10 cellular contexts compared by ENCODE assay signal in genomic region chr6:165659945-165660862, GRCh38. TPM values are rescaled to one million over a fixed set of nuclear protein-coding genes. Genes with fewer than 3 reads are reported as not detected.
DNase-seq lines count a peak whose midpoint lies in the region; ATAC-seq, FAIRE-seq and TF ChIP-seq lines count a peak whose summit lies in the region.
"Had no signal": no experiment of that assay in that cellular context is flagged by ENCODE, and none has a peak within 500 bp of the region (broad histone marks: within the 10 kb centered on the region; RNA-seq: fewer than 3 reads in every experiment).

No MANE protein-coding gene starts in this region.

- H3K27ac ChIP-seq in A549 = peak overlapping the region; percentile 82 to 99

- TF ChIP-seq EP300 in A549 (IDR thresholded peaks at IDR 0.05) = no peak

- no peaks in the 10 kb centered on the region for H3K9me3 ChIP-seq in A549

- POLR2A ChIA-PET in A549 (lab: Yijun Ruan, JAX) = no interaction called here

- peak overlapping the region; percentile 85 for H3K4me2 ChIP-seq in A549

- peaks cover 8% of the 10 kb centered on the region; the same call in 1 of the 3 replicates for H3K4me1 ChIP-seq in A549

- CTCF ChIA-PET in A549 (lab: Yijun Ruan, JAX) = no interaction called here

- 27% methylated on average over 19 of the region's 68 CpGs for WGBS in A549 (ENCODE audit: missing lambda C conversion rate)

- TF ChIP-seq CTCF in A549 (IDR thresholded peaks at IDR 0.05) (no peak), fibroblast of pulmonary artery (IDR thresholded peaks at IDR 0.05; ENCODE audit: low read length, missing control alignments) (no peak), nephron progenitor cell (IDR thresholded peaks at IDR 0.05) (no peak)

- peaks cover 40% of the 10 kb centered on the region for H3K27me3 Mint-ChIP-seq in nephron progenitor cell (ENCODE audit: low read depth, poor library complexity)

- peaks cover 46% of the 10 kb centered on the region for H3K4me1 Mint-ChIP-seq in nephron progenitor cell

- peak overlapping the region; percentile 89 for H3K4me3 Mint-ChIP-seq in nephron progenitor cell

- DNase-seq in A549 (ENCODE audit: low read depth in 1 of 2, low spot score in 1 of 2) = no peak
- DNase-seq in LHCN-M2 (ENCODE audit: low read depth) = peak; percentile 33
- DNase-seq in fibroblast of pulmonary artery (ENCODE audit: low read depth) = peak; percentile 42
- peak; percentile 54 for DNase-seq in nephron progenitor cell
- no peak for DNase-seq in NCI-H524 treated with DMSO at 0.1 percent for 48 hours (lab: John Stamatoyannopoulos, UW)
- DNase-seq: DMS153, T-helper 2 cell had no signal

- TF ChIP-seq POLR2A in A549 (IDR thresholded peaks at IDR 0.05; ENCODE audit: low read length) (no peak), GM18505 (IDR thresholded peaks at IDR 0.05; ENCODE audit: borderline replicate concordance, extremely low read depth, insufficient read depth, insufficient read length) (no peak)

- no peak overlapping the region for H3K27ac Mint-ChIP-seq in nephron progenitor cell

- ATAC-seq in A549 (peak in 1 of 2 experiments; percentile 61; a peak in 3 of 6 replicates), GM18861 (IDR thresholded peaks at IDR 0.05; ENCODE audit: unreplicated experiment) (no peak), GM18505 (IDR thresholded peaks at IDR 0.05; ENCODE audit: unreplicated experiment) (no peak), HG02970 (IDR thresholded peaks at IDR 0.05; ENCODE audit: low FRiP score, unreplicated experiment) (no peak)

- peaks cover 5% of the 10 kb centered on the region for H3K36me3 Mint-ChIP-seq in nephron progenitor cell (ENCODE audit: low read depth)

- no peak for TF ChIP-seq RAD21 in A549 (conservative IDR thresholded peaks at IDR 0.05 in 1 of 2, IDR thresholded peaks at IDR 0.05 in 1 of 2)

- H3K9me3 Mint-ChIP-seq in nephron progenitor cell = no peaks in the 10 kb centered on the region

- no peak for FAIRE-seq in A549 (lab: Jason Lieb, UNC)

- H3K4me3 ChIP-seq in A549 (peak overlapping the region; percentile 69), fibroblast of pulmonary artery (replicated peaks; ENCODE audit: low read depth, low read length) (peak overlapping the region; percentile 86)

TF ChIP-seq in A549, 52 proteins besides CTCF, POLR2A, EP300 and RAD21:
- TF ChIP-seq USF2 (IDR thresholded peaks at IDR 0.05) (no peak), E2F6 (IDR thresholded peaks at IDR 0.05; ENCODE audit: borderline replicate concordance, low read depth) (0 out of 2 replicates have a peak, but pooled peaks have one; percentile 56), MAX (IDR thresholded peaks at IDR 0.05) (peak; percentile 45; the same call in 1 of the 2 replicates)

RNA-seq across cellular contexts. Expression of gene PDE10A, which starts 2.8 kb away (rescaled TPM):
- polyA plus RNA-seq in A549 (2011; rRNA removed) = 92.5 and 96.4 TPM in 2 replicates
- 42.5 and 54.2 TPM in 2 replicates for polyA plus RNA-seq in A549 (2012; cell fraction: cytosol; rRNA removed)
- polyA plus RNA-seq in A549 (2012; cell fraction: nucleus; rRNA removed) = 64.8 and 115 TPM in 2 replicates
- polyA plus RNA-seq in A549 (2017; fragmentation: RNase III; extraction: RNeasy Plus Mini Kit Qiagen cat#74134 plus additional on column Dnase treatment) = 44.9 to 46.3 TPM (median 45.9 TPM) in 3 replicates
- polyA minus RNA-seq in A549 (2011; rRNA and poly(A)+ RNA removed) = 511 and 597 TPM in 2 replicates
- total RNA-seq in LHCN-M2 (2014; rRNA removed) = 17.9 and 21.6 TPM in 2 replicates
- polyA plus RNA-seq in LHCN-M2 (2012) = 9.1 TPM

Comparison
In these comparisons a context has a peak if more than half of its experiments do, and no peak if none do; other contexts are left out.
1. DNase-seq: peak in LHCN-M2 (single experiment), fibroblast of pulmonary artery (single experiment) and nephron progenitor cell (single experiment); none in A549 (0 of 2) and NCI-H524 treated with DMSO at 0.1 percent for 48 hours (single experiment).